Comparison of ENCODE assay signal across 1 cellular context in genomic region chr17:81279278-81280073, GRCh38.
TF ChIP-seq lines count a peak whose summit lies in the region.

No MANE protein-coding gene starts in this region.

TF ChIP-seq in H1, 55 proteins besides CTCF, POLR2A, EP300 and RAD21:
- no peak for TF ChIP-seq JUND (IDR thresholded peaks at IDR 0.05; ENCODE audit: low read length)
- no peak for TF ChIP-seq TBP (IDR thresholded peaks at IDR 0.05; ENCODE audit: low read depth, low read length)
- no peak for TF ChIP-seq EGR1 (IDR thresholded peaks at IDR 0.05; ENCODE audit: borderline replicate concordance, low read depth, low read length)
